1 cellular context compared by ENCODE assay signal in genomic region chr19:17948967-17949930, GRCh38.
TF ChIP-seq lines count a peak whose summit lies in the region.

No MANE protein-coding gene starts in this region.

TF ChIP-seq in HCT116, 20 proteins besides CTCF, POLR2A, EP300 and RAD21:
- TF ChIP-seq ATF3 (IDR thresholded peaks at IDR 0.05) (no peak), CEBPB (IDR thresholded peaks at IDR 0.05; ENCODE audit: low read depth) (no peak), ZBTB33 (IDR thresholded peaks at IDR 0.05; ENCODE audit: extremely low read depth, insufficient replicate concordance, low read length) (no peak), ELF1 (IDR thresholded peaks at IDR 0.05; ENCODE audit: borderline replicate concordance, low read depth) (no peak), EGR1 (IDR thresholded peaks at IDR 0.05; ENCODE audit: low read depth) (no peak), ZFX (IDR thresholded peaks at IDR 0.05) (no peak)
TF ChIP-seq in HCT116: peak in this region for 0.
